In genomic region chr6:4224082-4224978, GRCh38 we compare ENCODE assay signal across 14 cellular contexts.
DNase-seq lines count a peak whose midpoint lies in the region; ATAC-seq, FAIRE-seq and TF ChIP-seq lines count a peak whose summit lies in the region.
"Had no signal": no experiment of that assay in that cellular context is flagged by ENCODE, and none has a peak within 500 bp of the region (broad histone marks: within the 10 kb centered on the region; RNA-seq: fewer than 3 reads in every experiment).

No MANE protein-coding gene starts in this region.

- ATAC-seq in activated T-cell treated with anti-CD3 and anti-CD28 coated beads, Interleukin-2, amount 50 U/mL, for 4 hours = peak; percentile 67 to 79
- ATAC-seq in stimulated activated effector memory CD8-positive, alpha-beta T cell treated with anti-CD3 and anti-CD28 coated beads, Interleukin-12 subunit alpha, Interleukin-12 subunit beta, amount 100 ng/mL, for 72 hours = peak; percentile 64
- no peak for ATAC-seq in HG02798 (IDR thresholded peaks at IDR 0.05; ENCODE audit: poor library complexity, unreplicated experiment)
- ATAC-seq: PC-3 had no signal

- H3K36me3 Mint-ChIP-seq in activated T-cell treated with anti-CD3 and anti-CD28 coated beads, Interleukin-2, amount 50 U/mL, for 4 hours (ENCODE audit: insufficient read depth) = no peaks in the 10 kb centered on the region
- H3K36me3 Mint-ChIP-seq in activated T-cell treated with anti-CD3 and anti-CD28 coated beads, Interleukin-2, amount 50 U/mL, for 24 hours (ENCODE audit: low read depth) = no peaks in the 10 kb centered on the region
- no peaks in the 10 kb centered on the region for H3K36me3 Mint-ChIP-seq in stimulated activated effector memory CD8-positive, alpha-beta T cell treated with anti-CD3 and anti-CD28 coated beads, Interleukin-12 subunit alpha, Interleukin-12 subunit beta, amount 100 ng/mL, for 72 hours

- no peak for TF ChIP-seq POLR2A in erythroblast (IDR thresholded peaks at IDR 0.05; ENCODE audit: low read length)

- no peak overlapping the region for H3K4me3 Mint-ChIP-seq in activated T-cell treated with anti-CD3 and anti-CD28 coated beads, Interleukin-2, amount 50 U/mL, for 4 hours
- H3K4me3 Mint-ChIP-seq in activated T-cell treated with anti-CD3 and anti-CD28 coated beads, Interleukin-2, amount 50 U/mL, for 24 hours = no peak overlapping the region
- H3K4me3 Mint-ChIP-seq in stimulated activated effector memory CD8-positive, alpha-beta T cell treated with anti-CD3 and anti-CD28 coated beads, Interleukin-12 subunit alpha, Interleukin-12 subunit beta, amount 100 ng/mL, for 72 hours = no peak overlapping the region

- no peaks in the 10 kb centered on the region for H3K4me1 Mint-ChIP-seq in activated T-cell treated with anti-CD3 and anti-CD28 coated beads, Interleukin-2, amount 50 U/mL, for 4 hours (ENCODE audit: low read depth)
- peaks cover 5% of the 10 kb centered on the region for H3K4me1 Mint-ChIP-seq in activated T-cell treated with anti-CD3 and anti-CD28 coated beads, Interleukin-2, amount 50 U/mL, for 24 hours (ENCODE audit: low read depth)
- no peaks in the 10 kb centered on the region for H3K4me1 Mint-ChIP-seq in stimulated activated effector memory CD8-positive, alpha-beta T cell treated with anti-CD3 and anti-CD28 coated beads, Interleukin-12 subunit alpha, Interleukin-12 subunit beta, amount 100 ng/mL, for 72 hours

- no peak for DNase-seq in activated T-cell treated with anti-CD3 and anti-CD28 coated beads, Interleukin-2, amount 50 U/mL, for 4 hours
- DNase-seq in activated T-cell treated with anti-CD3 and anti-CD28 coated beads, Interleukin-2, amount 50 U/mL, for 24 hours = no peak
- peak; percentile 53 for DNase-seq in RCC 7860 (ENCODE audit: low spot score)
- DNase-seq in erythroblast (lab: John Stamatoyannopoulos, UW) = peak; percentile 18 to 68
- no peak for DNase-seq in stimulated activated effector memory CD8-positive, alpha-beta T cell treated with anti-CD3 and anti-CD28 coated beads, Interleukin-12 subunit alpha, Interleukin-12 subunit beta, amount 100 ng/mL, for 72 hours (ENCODE audit: low spot score in 2 of 2)
- no peak for DNase-seq in COLO829 (ENCODE audit: low spot score)
- DNase-seq in HuH-7.5 (ENCODE audit: low spot score) = no peak
- DNase-seq: activated CD4-positive, alpha-beta T cell treated with anti-CD3 and anti-CD28 coated beads for 4 hours; anterior cingulate cortex; foreskin fibroblast; NCI-H2227 treated with DMSO at 0.1 percent for 48 hours; PC-3; SW 1271 had no signal

- H3K27me3 Mint-ChIP-seq in activated T-cell treated with anti-CD3 and anti-CD28 coated beads, Interleukin-2, amount 50 U/mL, for 4 hours (ENCODE audit: low read depth) = peaks cover 25% of the 10 kb centered on the region
- H3K27me3 Mint-ChIP-seq in activated T-cell treated with anti-CD3 and anti-CD28 coated beads, Interleukin-2, amount 50 U/mL, for 24 hours = peaks cover 69% of the 10 kb centered on the region

- FAIRE-seq in RCC 7860 (lab: Jason Lieb, UNC) = peak; percentile 66

- no peak overlapping the region for H3K27ac Mint-ChIP-seq in activated T-cell treated with anti-CD3 and anti-CD28 coated beads, Interleukin-2, amount 50 U/mL, for 24 hours
- H3K27ac Mint-ChIP-seq in stimulated activated effector memory CD8-positive, alpha-beta T cell treated with anti-CD3 and anti-CD28 coated beads, Interleukin-12 subunit alpha, Interleukin-12 subunit beta, amount 100 ng/mL, for 72 hours = no peak overlapping the region

- peaks cover 12% of the 10 kb centered on the region for H3K9me3 Mint-ChIP-seq in activated T-cell treated with anti-CD3 and anti-CD28 coated beads, Interleukin-2, amount 50 U/mL, for 4 hours
- H3K9me3 Mint-ChIP-seq in activated T-cell treated with anti-CD3 and anti-CD28 coated beads, Interleukin-2, amount 50 U/mL, for 24 hours = peaks cover 8% of the 10 kb centered on the region
- peaks cover 3% of the 10 kb centered on the region for H3K9me3 Mint-ChIP-seq in stimulated activated effector memory CD8-positive, alpha-beta T cell treated with anti-CD3 and anti-CD28 coated beads, Interleukin-12 subunit alpha, Interleukin-12 subunit beta, amount 100 ng/mL, for 72 hours

Comparison
In these comparisons a context has a peak if more than half of its experiments do, and no peak if none do; other contexts are left out.
1. DNase-seq: peak in RCC 7860 (single experiment) and erythroblast (2 of 2); none in activated T-cell treated with anti-CD3 and anti-CD28 coated beads, Interleukin-2, amount 50 U/mL, for 4 hours (single experiment), activated T-cell treated with anti-CD3 and anti-CD28 coated beads, Interleukin-2, amount 50 U/mL, for 24 hours (single experiment), stimulated activated effector memory CD8-positive, alpha-beta T cell treated with anti-CD3 and anti-CD28 coated beads, Interleukin-12 subunit alpha, Interleukin-12 subunit beta, amount 100 ng/mL, for 72 hours (0 of 2), COLO829 (single experiment) and HuH-7.5 (single experiment).